7 cellular contexts compared by ENCODE assay signal in the genomic region with DNA sequence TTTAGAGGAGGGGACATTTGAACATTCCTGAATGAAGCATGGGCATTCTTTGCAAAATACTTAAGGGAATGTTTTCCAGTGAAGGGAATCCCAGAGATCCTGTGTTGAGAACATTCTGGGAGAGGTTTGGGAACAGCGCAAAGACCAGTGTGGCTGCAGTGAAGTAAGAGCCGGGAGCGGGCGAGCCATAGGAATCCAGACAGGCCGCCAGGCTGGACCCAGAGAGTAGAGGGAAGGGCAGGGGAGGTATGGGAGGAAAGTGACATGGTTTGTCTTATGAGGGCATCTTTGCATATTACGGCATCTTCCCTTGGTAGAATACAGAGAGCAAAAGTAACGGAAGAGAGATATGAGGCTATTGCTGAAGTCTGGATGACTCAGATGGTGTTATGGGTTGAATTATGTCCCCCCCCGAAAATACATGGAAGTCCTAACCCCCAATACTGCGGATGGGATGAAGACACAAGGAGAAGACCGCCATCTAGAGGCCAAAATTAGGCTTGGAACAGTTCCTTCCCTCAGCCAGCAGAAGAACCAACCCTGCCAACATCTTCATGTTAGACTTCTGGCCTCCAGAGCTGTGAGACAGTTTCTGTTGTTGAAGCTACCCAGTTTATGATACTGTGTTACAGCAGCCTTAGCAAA.
A peak's percentile ranks its signal among the peaks of the same experiment; 100 is the strongest.
DNase-seq lines count a peak whose midpoint lies in the region; ATAC-seq and TF ChIP-seq lines count a peak whose summit lies in the region.

No MANE protein-coding gene starts in this region.

- H3K27me3 Mint-ChIP-seq in activated T-helper 2 cell treated with anti-CD3 and anti-CD28 coated beads, Interferon-gamma antibody, Interleukin-2, Interleukin-4, amounts not matched to agents 10 μg/mL and 5 μg/mL and 100 μg/mL, durations not matched to agents 14 hours and 24 hours and 36 hours (ENCODE audit: low read depth) = peaks cover 44% of the 10 kb centered on the region

- peaks cover 0 to 9% of the 10 kb centered on the region in 2 donors for H3K27me3 ChIP-seq in tibial nerve

- H3K27ac ChIP-seq in tibial nerve = no peak overlapping the region

- H3K4me1 Mint-ChIP-seq in activated T-helper 2 cell treated with anti-CD3 and anti-CD28 coated beads, Interferon-gamma antibody, Interleukin-2, Interleukin-4, amounts not matched to agents 10 μg/mL and 5 μg/mL and 100 μg/mL, durations not matched to agents 14 hours and 24 hours and 36 hours (ENCODE audit: low read depth) = peaks cover 16% of the 10 kb centered on the region

- intact Hi-C loops in activated T-helper 2 cell treated with anti-CD3 and anti-CD28 coated beads, Interferon-gamma antibody, Interleukin-2, Interleukin-4, amounts not matched to agents 10 μg/mL and 5 μg/mL and 100 μg/mL, durations not matched to agents 14 hours and 24 hours and 36 hours (cut with micrococcal nuclease) = loop anchor here (1.0 to 10.0 kb wide), 4 partner anchors 37 to 557 kb away; no protein-coding TSS in a partner anchor

- no peak for TF ChIP-seq EP300 in tibial nerve (IDR thresholded peaks at IDR 0.05)

- H3K36me3 Mint-ChIP-seq in activated T-helper 2 cell treated with anti-CD3 and anti-CD28 coated beads, Interferon-gamma antibody, Interleukin-2, Interleukin-4, amounts not matched to agents 10 μg/mL and 5 μg/mL and 100 μg/mL, durations not matched to agents 14 hours and 24 hours and 36 hours (ENCODE audit: low read depth) = no peaks in the 10 kb centered on the region

- H3K27ac Mint-ChIP-seq in activated T-helper 2 cell treated with anti-CD3 and anti-CD28 coated beads, Interferon-gamma antibody, Interleukin-2, Interleukin-4, amounts not matched to agents 10 μg/mL and 5 μg/mL and 100 μg/mL, durations not matched to agents 14 hours and 24 hours and 36 hours = no peak overlapping the region

- 72 to 77% methylated on average over 10 of the region's 10 CpGs for WGBS in tibial nerve, 2 donors

- no peak overlapping the region for H3K4me3 ChIP-seq in LNCaP clone FGC (ENCODE audit: low read depth, low read length)
- no peak overlapping the region for H3K4me3 ChIP-seq in astrocyte of the spinal cord (ENCODE audit: low read depth, low read length)
- no peak overlapping the region for H3K4me3 ChIP-seq in tibial nerve

- no peak for ATAC-seq in HG03378 (IDR thresholded peaks at IDR 0.05; ENCODE audit: unreplicated experiment)

- no peaks in the 10 kb centered on the region for H3K9me3 Mint-ChIP-seq in activated T-helper 2 cell treated with anti-CD3 and anti-CD28 coated beads, Interferon-gamma antibody, Interleukin-2, Interleukin-4, amounts not matched to agents 10 μg/mL and 5 μg/mL and 100 μg/mL, durations not matched to agents 14 hours and 24 hours and 36 hours

- H3K9me3 ChIP-seq in tibial nerve = no peaks in the 10 kb centered on the region

- in situ Hi-C loops in astrocyte of the spinal cord (cut with HindIII; ENCODE audit: low sequenced_read_pairs) = no loop called here

- DNase-seq in LNCaP clone FGC (ENCODE audit: low read depth) = no peak
- DNase-seq in astrocyte of the spinal cord (ENCODE audit: low read depth, low spot score) = peak; percentile 46
- DNase-seq in lung microvascular endothelial cell (ENCODE audit: low read depth in 2 of 2) = peak; percentile 60 to 91
- DNase-seq in tibial nerve (ENCODE audit: low spot score in 2 of 2) = no peak
- no peak for DNase-seq in activated T-helper 2 cell treated with anti-CD3 and anti-CD28 coated beads, Interferon-gamma antibody, Interleukin-2, Interleukin-4, amounts not matched to agents 10 μg/mL and 5 μg/mL and 100 μg/mL, durations not matched to agents 14 hours and 24 hours and 36 hours (ENCODE audit: low spot score)

- peak; percentile 81 for TF ChIP-seq CTCF in GM12872 (IDR thresholded peaks at IDR 0.05; ENCODE audit: insufficient read depth, low read depth, low read length)
- TF ChIP-seq CTCF in LNCaP clone FGC (IDR thresholded peaks at IDR 0.05; ENCODE audit: control insufficient read depth, extremely low read depth, insufficient read depth) = peak; percentile 54
- peak; percentile 65 for TF ChIP-seq CTCF in astrocyte of the spinal cord (IDR thresholded peaks at IDR 0.05; ENCODE audit: low read depth, low read length)
- TF ChIP-seq CTCF in tibial nerve (IDR thresholded peaks at IDR 0.05) = peak in 1 of 5 experiments; percentile 19

- no peak for TF ChIP-seq POLR2A in tibial nerve (IDR thresholded peaks at IDR 0.05)

- H3K4me1 ChIP-seq in tibial nerve = peaks cover 0 to 3% (median 0%) of the 10 kb centered on the region in 4 donors

- no peaks in the 10 kb centered on the region for H3K36me3 ChIP-seq in tibial nerve

- no peak overlapping the region for H3K4me3 Mint-ChIP-seq in activated T-helper 2 cell treated with anti-CD3 and anti-CD28 coated beads, Interferon-gamma antibody, Interleukin-2, Interleukin-4, amounts not matched to agents 10 μg/mL and 5 μg/mL and 100 μg/mL, durations not matched to agents 14 hours and 24 hours and 36 hours (ENCODE audit: low read depth)

Comparison
In these comparisons a context has a peak if more than half of its experiments do, and no peak if none do; other contexts are left out.
1. DNase-seq: peak in astrocyte of the spinal cord (single experiment) and lung microvascular endothelial cell (2 of 2); none in LNCaP clone FGC (single experiment), tibial nerve (0 of 2) and activated T-helper 2 cell treated with anti-CD3 and anti-CD28 coated beads, Interferon-gamma antibody, Interleukin-2, Interleukin-4, amounts not matched to agents 10 μg/mL and 5 μg/mL and 100 μg/mL, durations not matched to agents 14 hours and 24 hours and 36 hours (single experiment).